21 cellular contexts compared by ENCODE assay signal in genomic region chr21:45088729-45089128, GRCh38. TPM values are rescaled to one million over a fixed set of nuclear protein-coding genes. Genes with fewer than 3 reads are reported as not detected.
DNase-seq lines count a peak whose midpoint lies in the region; ATAC-seq and TF ChIP-seq lines count a peak whose summit lies in the region.
"Had no signal": no experiment of that assay in that cellular context is flagged by ENCODE, and none has a peak within 500 bp of the region (broad histone marks: within the 10 kb centered on the region; RNA-seq: fewer than 3 reads in every experiment).

No MANE protein-coding gene starts in this region.

- H3K36me3 ChIP-seq in DND-41 (ENCODE audit: insufficient read depth, low read length) (no peaks in the 10 kb centered on the region), PC-3 (ENCODE audit: low read depth, low read length) (no peaks in the 10 kb centered on the region)
- H3K36me3 ChIP-seq: HAP-1 had no signal

- peaks cover 50% of the 10 kb centered on the region for H3K4me1 ChIP-seq in DND-41 (ENCODE audit: insufficient read depth, low read length)
- H3K4me1 ChIP-seq in PC-3 (ENCODE audit: insufficient read depth, low read length): no peaks in the 10 kb centered on the region
- H3K4me1 ChIP-seq: HAP-1 had no signal

- H3K4me2 ChIP-seq in DND-41 (ENCODE audit: insufficient read depth, low read length) (no peak overlapping the region), PC-3 (ENCODE audit: low read length) (no peak overlapping the region)

- ATAC-seq in DND-41 (ENCODE audit: insufficient read depth, low read depth) (no peak), PC-3 (no peak)
- ATAC-seq: HepG2 had no signal

- H3K27me3 ChIP-seq in DND-41 (ENCODE audit: insufficient read depth, low read length, poor library complexity) (no peaks in the 10 kb centered on the region), PC-3 (ENCODE audit: low read length) (no peaks in the 10 kb centered on the region)

- H2AFZ ChIP-seq in DND-41 (ENCODE audit: low read depth, low read length) (no peak overlapping the region), PC-3 (ENCODE audit: low read length) (no peak overlapping the region)

- no peaks in the 10 kb centered on the region for H3K9me3 ChIP-seq in DND-41 (ENCODE audit: insufficient read depth, low read length, severe bottlenecking)
- no peaks in the 10 kb centered on the region for H3K9me3 ChIP-seq in PC-3 (ENCODE audit: low read length)
- H3K9me3 ChIP-seq: BLaER1 treated with 17β-estradiol and CSF1 and Interleukin-3, amounts not matched to agents 10 nM and 100 nM; HAP-1 had no signal

- no peak overlapping the region for H3K4me3 ChIP-seq in DND-41 (ENCODE audit: low read depth in 1 of 2, low read length in 2 of 2)
- no peak overlapping the region for H3K4me3 ChIP-seq in PC-3 (ENCODE audit: low read length)
- H3K4me3 ChIP-seq: BLaER1 treated with 17β-estradiol and CSF1 and Interleukin-3, amounts not matched to agents 10 nM and 100 nM; HAP-1 had no signal

- no peaks in the 10 kb centered on the region for H3K9me2 ChIP-seq in PC-3 (replicated peaks; ENCODE audit: low read length)

- DNase-seq in NCI-H2171 treated with DMSO at 0.1 percent for 48 hours (lab: John Stamatoyannopoulos, UW): peak; percentile 18
- no peak for DNase-seq in NCI-H2171 (lab: John Stamatoyannopoulos, UW)
- DNase-seq in DND-41: peak; percentile 25
- DNase-seq in PC-3: peak; percentile 9
- peak; percentile 62 for DNase-seq in islet precursor cell
- no peak for DNase-seq in COLO668 (lab: John Stamatoyannopoulos, UW; ENCODE audit: unreplicated experiment)
- DNase-seq in D341Med (ENCODE audit: low spot score): no peak
- DNase-seq in inferior parietal cortex (ENCODE audit: extremely low spot score): no peak
- DNase-seq: 8988T; EL; Kasumi-1; NCI-H1048; NCI-H146; NCI-H2081 treated with DMSO at 0.1 percent for 48 hours; NCI-H226; NCI-H526; NK-92 treated with Interleukin-12 subunit alpha and Interleukin-12 subunit beta, amount 100 ng/mL, for 24 hours; OCI-M1 had no signal

- no peaks in the 10 kb centered on the region for H3F3A ChIP-seq in PC-3 (ENCODE audit: low read length, unreplicated experiment)

- H4K20me1 ChIP-seq in DND-41 (ENCODE audit: insufficient read depth, low read length): peaks cover 35% of the 10 kb centered on the region
- H4K20me1 ChIP-seq in PC-3 (ENCODE audit: low read length): no peaks in the 10 kb centered on the region

- intact Hi-C loops in PC-3 (cut with micrococcal nuclease): no loop called here

- no peak for TF ChIP-seq CTCF in DND-41 (IDR thresholded peaks at IDR 0.05; ENCODE audit: borderline replicate concordance, extremely low read depth, low read length, poor library complexity, severe bottlenecking)
- TF ChIP-seq CTCF in PC-3 (conservative IDR thresholded peaks at IDR 0.05; ENCODE audit: low read depth, low read length): no peak

- POLR2A ChIA-PET in PC-3 (lab: Charles Lee; ENCODE audit: unreplicated experiment): interaction anchor here (0.7 kb wide), 1 partner anchor 12 kb away, joined by 3 read pairs; no protein-coding TSS in a partner anchor

- no TSS peak for BruUV-seq in PC-3 (replicated peaks; lab: Mats Ljungman, UMichigan)

- CTCF ChIA-PET in PC-3 (lab: Charles Lee): no interaction called here

- H3K9ac ChIP-seq in DND-41 (ENCODE audit: low read depth, low read length) (no peak overlapping the region), PC-3 (ENCODE audit: low read length) (no peak overlapping the region)
- H3K9ac ChIP-seq: BLaER1 treated with 17β-estradiol and CSF1 and Interleukin-3, amounts not matched to agents 10 nM and 100 nM had no signal

- H3K79me2 ChIP-seq in DND-41 (ENCODE audit: insufficient read depth, low read length): peaks cover 71% of the 10 kb centered on the region
- H3K79me2 ChIP-seq in PC-3 (ENCODE audit: low read length): peaks cover 44% of the 10 kb centered on the region

- no peak overlapping the region for H3K27ac ChIP-seq in DND-41 (ENCODE audit: low read length)
- no peak overlapping the region for H3K27ac ChIP-seq in PC-3 (ENCODE audit: low read length)
- H3K27ac ChIP-seq: BLaER1 treated with 17β-estradiol and CSF1 and Interleukin-3, amounts not matched to agents 10 nM and 100 nM had no signal

RNA-seq across cellular contexts. Expression of gene ADARB1, which starts 14.3 kb away (rescaled TPM):
- 14.1 and 21.0 TPM in 2 replicates for total RNA-seq in PC-3 (2014; rRNA removed)

Comparison
In these comparisons a context has a peak if more than half of its experiments do, and no peak if none do; other contexts are left out.
1. DNase-seq: peak in NCI-H2171 treated with DMSO at 0.1 percent for 48 hours (single experiment), DND-41 (single experiment), PC-3 (single experiment) and islet precursor cell (single experiment); none in NCI-H2171 (single experiment), COLO668 (single experiment), D341Med (single experiment) and inferior parietal cortex (single experiment).